8 cellular contexts compared by ENCODE assay signal in genomic region chr1:50332941-50333594, GRCh38.
A peak's percentile ranks its signal among the peaks of the same experiment; 100 is the strongest.
DNase-seq lines count a peak whose midpoint lies in the region; ATAC-seq and TF ChIP-seq lines count a peak whose summit lies in the region.

No MANE protein-coding gene starts in this region.

- H3K27me3 ChIP-seq in transverse colon: peaks cover 42% of the 10 kb centered on the region

- TF ChIP-seq CTCF in AG10803 (conservative IDR thresholded peaks at IDR 0.05; ENCODE audit: low read length) (peak; percentile 54), nephron (IDR thresholded peaks at IDR 0.05; ENCODE audit: unreplicated experiment in 3 of 3) (peak; percentile 62 to 74 (median 64)), transverse colon (IDR thresholded peaks at IDR 0.05) (peak; percentile 69 to 90 (median 89))

- H3K36me3 Mint-ChIP-seq in activated T-helper 2 cell treated with anti-CD3 and anti-CD28 coated beads, Interferon-gamma antibody, Interleukin-2, Interleukin-4, amounts not matched to agents 10 μg/mL and 5 μg/mL and 100 μg/mL, durations not matched to agents 14 hours and 24 hours and 36 hours (ENCODE audit: low read depth): no peaks in the 10 kb centered on the region
- no peaks in the 10 kb centered on the region for H3K36me3 Mint-ChIP-seq in nephron (ENCODE audit: low read depth)

- H3K27ac Mint-ChIP-seq in activated T-helper 2 cell treated with anti-CD3 and anti-CD28 coated beads, Interferon-gamma antibody, Interleukin-2, Interleukin-4, amounts not matched to agents 10 μg/mL and 5 μg/mL and 100 μg/mL, durations not matched to agents 14 hours and 24 hours and 36 hours: no peak overlapping the region
- no peak overlapping the region for H3K27ac Mint-ChIP-seq in nephron

- no peaks in the 10 kb centered on the region for H3K9me3 Mint-ChIP-seq in activated T-helper 2 cell treated with anti-CD3 and anti-CD28 coated beads, Interferon-gamma antibody, Interleukin-2, Interleukin-4, amounts not matched to agents 10 μg/mL and 5 μg/mL and 100 μg/mL, durations not matched to agents 14 hours and 24 hours and 36 hours
- no peaks in the 10 kb centered on the region for H3K9me3 Mint-ChIP-seq in nephron

- no peak for TF ChIP-seq EP300 in transverse colon (IDR thresholded peaks at IDR 0.05; ENCODE audit: low read depth)

- H3K36me3 ChIP-seq in transverse colon: no peaks in the 10 kb centered on the region

- TF ChIP-seq POLR2A in transverse colon (IDR thresholded peaks at IDR 0.05): no peak

- peak; percentile 23 for DNase-seq in AG10803 (ENCODE audit: low read depth)
- DNase-seq in NCI-H526 treated with DMSO at 0.1 percent for 48 hours (lab: John Stamatoyannopoulos, UW): peak; percentile 31
- DNase-seq in activated T-helper 2 cell treated with anti-CD3 and anti-CD28 coated beads, Interferon-gamma antibody, Interleukin-2, Interleukin-4, amounts not matched to agents 10 μg/mL and 5 μg/mL and 100 μg/mL, durations not matched to agents 14 hours and 24 hours and 36 hours (ENCODE audit: low spot score): peak; percentile 47
- DNase-seq in foreskin melanocyte: peak; percentile 50
- peak; percentile 78 for DNase-seq in transverse colon

- peaks cover 5% of the 10 kb centered on the region for H3K4me1 Mint-ChIP-seq in activated T-helper 2 cell treated with anti-CD3 and anti-CD28 coated beads, Interferon-gamma antibody, Interleukin-2, Interleukin-4, amounts not matched to agents 10 μg/mL and 5 μg/mL and 100 μg/mL, durations not matched to agents 14 hours and 24 hours and 36 hours (ENCODE audit: low read depth)
- H3K4me1 Mint-ChIP-seq in nephron: peaks cover 12% of the 10 kb centered on the region

- ATAC-seq in GM18868 (IDR thresholded peaks at IDR 0.05; ENCODE audit: unreplicated experiment) (peak; percentile 74), HG03066 (IDR thresholded peaks at IDR 0.05; ENCODE audit: low read depth, unreplicated experiment) (peak; percentile 74)

- 5% methylated on average over 34 of the region's 56 CpGs; no CpG with 5 or more reads in 1 of the 2 donors for WGBS in transverse colon (ENCODE audit: low coverage in 1 of 2), 2 donors

- peak overlapping the region in 3 of 4 donors; percentile 25 to 33 (median 26) for H3K27ac ChIP-seq in transverse colon

- H3K9me3 ChIP-seq in transverse colon: no peaks in the 10 kb centered on the region

- H3K27me3 Mint-ChIP-seq in activated T-helper 2 cell treated with anti-CD3 and anti-CD28 coated beads, Interferon-gamma antibody, Interleukin-2, Interleukin-4, amounts not matched to agents 10 μg/mL and 5 μg/mL and 100 μg/mL, durations not matched to agents 14 hours and 24 hours and 36 hours (ENCODE audit: low read depth): peaks cover 26% of the 10 kb centered on the region
- peaks cover 84% of the 10 kb centered on the region for H3K27me3 Mint-ChIP-seq in nephron (ENCODE audit: low read depth)

- H3K4me1 ChIP-seq in transverse colon: peaks cover 3 to 18% (median 11%) of the 10 kb centered on the region in 4 donors

- in situ Hi-C loops in transverse colon (cut with MboI; ENCODE audit: low pct_ligation_motif_present in 1 of 4, low pct_unique_long_range_greater_than_20kb in 1 of 4, low sequenced_read_pairs in 3 of 4): loop anchor here in 2 of 4 donors (25.0 kb wide), 1 partner anchor 1646 kb away; no protein-coding TSS in a partner anchor

- H3K4me3 ChIP-seq in AG10803 (ENCODE audit: low read length) (peak overlapping the region; percentile 54), transverse colon (peak overlapping the region; percentile 9 to 55 (median 44))

- intact Hi-C loops in activated T-helper 2 cell treated with anti-CD3 and anti-CD28 coated beads, Interferon-gamma antibody, Interleukin-2, Interleukin-4, amounts not matched to agents 10 μg/mL and 5 μg/mL and 100 μg/mL, durations not matched to agents 14 hours and 24 hours and 36 hours (cut with micrococcal nuclease): no loop called here
- intact Hi-C loops in transverse colon (cut with DNase I; ENCODE audit: low total_unique reads): no loop called here

- peak overlapping the region; percentile 46 for H3K4me3 Mint-ChIP-seq in activated T-helper 2 cell treated with anti-CD3 and anti-CD28 coated beads, Interferon-gamma antibody, Interleukin-2, Interleukin-4, amounts not matched to agents 10 μg/mL and 5 μg/mL and 100 μg/mL, durations not matched to agents 14 hours and 24 hours and 36 hours (ENCODE audit: low read depth)
- peak overlapping the region; percentile 62 to 70 (median 66) for H3K4me3 Mint-ChIP-seq in nephron

Comparison
In these comparisons a context has a peak if more than half of its experiments do, and no peak if none do; other contexts are left out.
1. Peak in every context shown above with its lines: DNase-seq, ATAC-seq, H3K4me3 ChIP-seq and H3K27ac ChIP-seq.
2. DNase-seq: peak in every context shown above with its lines; median percentile 78 in transverse colon; 50 in foreskin melanocyte; 47 in activated T-helper 2 cell treated with anti-CD3 and anti-CD28 coated beads, Interferon-gamma antibody, Interleukin-2, Interleukin-4, amounts not matched to agents 10 μg/mL and 5 μg/mL and 100 μg/mL, durations not matched to agents 14 hours and 24 hours and 36 hours; 31 in NCI-H526 treated with DMSO at 0.1 percent for 48 hours; 23 in AG10803.